ENCODE assay signal across 23 cellular contexts in genomic region chr20:37999526-38000263, GRCh38. TPM values are rescaled to one million over a fixed set of nuclear protein-coding genes. Genes with fewer than 3 reads are reported as not detected.
A peak's percentile ranks its signal among the peaks of the same experiment; 100 is the strongest.
DNase-seq lines count a peak whose midpoint lies in the region; TF ChIP-seq lines count a peak whose summit lies in the region.
"Had no signal": no experiment of that assay in that cellular context is flagged by ENCODE, and none has a peak within 500 bp of the region (broad histone marks: within the 10 kb centered on the region; RNA-seq: fewer than 3 reads in every experiment).

No MANE protein-coding gene starts in this region.

- H3K4me3 ChIP-seq in sigmoid colon = no peak overlapping the region
- H3K4me3 ChIP-seq: gastrocnemius medialis, mucosa of descending colon had no signal

- peak overlapping the region; percentile 90 for H3K27ac ChIP-seq in angular gyrus (ENCODE audit: low read depth, low read length)
- H3K27ac ChIP-seq in sigmoid colon = no peak overlapping the region
- H3K27ac ChIP-seq: epithelial cell of prostate, gastrocnemius medialis, KMS-11, neutrophil had no signal

- peaks cover 32 to 98% (median 38%) of the 10 kb centered on the region in 4 donors for H3K36me3 ChIP-seq in sigmoid colon

- no peak for TF ChIP-seq POLR2A in sigmoid colon (IDR thresholded peaks at IDR 0.05)

- intact Hi-C loops in sigmoid colon (cut with DNase I) = no loop called here

- in situ Hi-C loops in GM13977 (cut with MboI; ENCODE audit: low pct_unique_long_range_greater_than_20kb, low sequenced_read_pairs, unreplicated experiment) = loop anchor here (10.0 kb wide), 1 partner anchor 435 kb away; no protein-coding TSS in a partner anchor

- no peaks in the 10 kb centered on the region for H3K9me3 ChIP-seq in sigmoid colon
- H3K9me3 ChIP-seq: gastrocnemius medialis, mucosa of descending colon, neutrophil had no signal

- WGBS in sigmoid colon, 2 donors = 89 to 91% methylated on average over 15 of the region's 15 CpGs

- peak; percentile 15 for TF ChIP-seq CTCF in GM13977 (IDR thresholded peaks at IDR 0.05; ENCODE audit: extremely low read depth, insufficient read depth, missing control alignments)
- no peak for TF ChIP-seq CTCF in sigmoid colon (IDR thresholded peaks at IDR 0.05)

- H3K4me1 ChIP-seq in sigmoid colon = peaks cover 0 to 12% (median 5%) of the 10 kb centered on the region in 4 donors

- H3K27me3 ChIP-seq in sigmoid colon = no peaks in the 10 kb centered on the region
- H3K27me3 ChIP-seq: gastrocnemius medialis, neutrophil had no signal

- TF ChIP-seq EP300 in sigmoid colon (IDR thresholded peaks at IDR 0.05) = no peak

- DNase-seq in C1 segment of cervical spinal cord (lab: John Stamatoyannopoulos, UW) (peak in 10 of 14 donors; percentile 11 to 51 (median 25)), GM13977 (ENCODE audit: low spot score) (no peak), midbrain (lab: John Stamatoyannopoulos, UW) (peak; percentile 62), NOMO-1 (lab: John Stamatoyannopoulos, UW; ENCODE audit: unreplicated experiment in 2 of 2) (no peak), UCSD-AML1 (lab: John Stamatoyannopoulos, UW; ENCODE audit: unreplicated experiment) (no peak), 8988T (no peak), sigmoid colon (no peak)
- DNase-seq: activated CD8-positive, alpha-beta memory T cell treated with anti-CD3 and anti-CD28 coated beads, Interleukin-2, amount 10 ng/mL, durations not matched to agents 7 days and 5 days; activated naive CD4-positive, alpha-beta T cell treated with Interleukin-2 at 50 U/mL for 16 hours; cortex of kidney; DMS 273 treated with DMSO at 0.1 percent for 48 hours; gastrocnemius medialis; GF-D8; left colon; mucosa of descending colon; NCI-H1048; NCI-H2081; NCI-H524 treated with DMSO at 0.1 percent for 48 hours; stimulated activated CD4-positive, alpha-beta T cell treated with anti-CD3 and anti-CD28 coated beads, Interleukin-2, amount 100 ng/mL, for 24 hours had no signal

RNA-seq across cellular contexts. Expression of gene TTI1, which starts 33.6 kb away (rescaled TPM):
- 10 to 100 TPM in 3 of 4 donors, 1 to 10 TPM in 1; 9.6 to 11.7 (median 11.0) TPM for total RNA-seq in sigmoid colon
- 10 to 100 TPM in 1 of 3 donors, 1 to 10 TPM in 2; 2.4 to 11.3 (median 4.4) TPM for polyA plus RNA-seq in sigmoid colon

RNA-seq across cellular contexts. Expression of gene RPRD1B, which starts 33.9 kb away (rescaled TPM):
- total RNA-seq in sigmoid colon = 10 to 100 TPM; 27.2 to 31.9 (median 29.7) TPM
- polyA plus RNA-seq in sigmoid colon = 10 to 100 TPM; 10.2 to 17.0 (median 12.3) TPM

Comparison
In these comparisons a context has a peak if more than half of its experiments do, and no peak if none do; other contexts are left out.
1. DNase-seq: peak in C1 segment of cervical spinal cord (10 of 14) and midbrain (single experiment); none in GM13977 (single experiment), NOMO-1 (0 of 2), UCSD-AML1 (single experiment), 8988T (single experiment) and sigmoid colon (single experiment).